ENCODE assay signal across 8 cellular contexts in the genomic region with DNA sequence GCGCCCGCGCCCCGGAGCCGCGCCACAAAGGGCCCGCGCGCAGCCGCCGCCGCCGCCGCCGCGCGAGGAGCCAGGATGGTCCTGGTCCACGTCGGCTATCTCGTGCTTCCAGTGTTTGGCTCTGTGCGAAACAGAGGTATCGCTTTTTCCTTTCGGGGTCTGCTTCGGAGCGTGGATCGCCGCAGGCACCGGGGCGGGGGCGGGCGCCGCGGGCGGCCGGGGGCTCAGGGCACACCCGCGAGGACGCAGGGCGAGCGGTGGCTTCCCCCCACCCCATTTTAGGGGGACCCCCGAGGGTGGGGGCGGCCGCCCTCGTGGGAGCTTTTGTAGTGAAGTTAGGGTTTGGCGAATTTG.
DNase-seq lines count a peak whose midpoint lies in the region; ATAC-seq and TF ChIP-seq lines count a peak whose summit lies in the region.

No MANE protein-coding gene starts in this region.

- ATAC-seq in mucosa of descending colon: no peak

- no peaks in the 10 kb centered on the region for H3K9me3 ChIP-seq in GM23248 (ENCODE audit: low read depth)
- no peaks in the 10 kb centered on the region for H3K9me3 ChIP-seq in SK-N-MC (ENCODE audit: low read depth, low read length)
- no peaks in the 10 kb centered on the region for H3K9me3 ChIP-seq in mucosa of descending colon

- WGBS in GM23248 (ENCODE audit: low coverage in 1 of 2, low lambda C conversion rate in 2 of 2, missing lambda C conversion rate in 2 of 2), 2 experiments: 0 to 2% methylated on average over 5 to 45 of the region's 45 CpGs

- H3K4me3 ChIP-seq in GM23248 (peak overlapping the region; percentile 53), SK-N-MC (peak overlapping the region; percentile 89), skeletal muscle cell (ENCODE audit: low read depth, low read length) (peak overlapping the region; percentile 56), mucosa of descending colon (no peak overlapping the region)

- H3K36me3 ChIP-seq in GM23248 (ENCODE audit: low read depth): no peaks in the 10 kb centered on the region
- H3K36me3 ChIP-seq in SK-N-MC (ENCODE audit: insufficient read depth, low read length): no peaks in the 10 kb centered on the region
- no peaks in the 10 kb centered on the region for H3K36me3 ChIP-seq in mucosa of descending colon (ENCODE audit: low read depth)

- H3K4me2 ChIP-seq in GM23248 (ENCODE audit: unreplicated experiment): peak overlapping the region; percentile 65

- in situ Hi-C loops in GM23248 (cut with MboI): no loop called here

- no peak overlapping the region for H3K27ac ChIP-seq in GM23248
- H3K27ac ChIP-seq in SK-N-MC: no peak overlapping the region

- H3K9me2 ChIP-seq in GM23248 (ENCODE audit: insufficient read depth): no peaks in the 10 kb centered on the region

- H3K4me1 Mint-ChIP-seq in glutamatergic neuron (ENCODE audit: low read depth, unreplicated experiment): peaks cover 19% of the 10 kb centered on the region

- no peaks in the 10 kb centered on the region for H4K20me1 ChIP-seq in GM23248 (ENCODE audit: insufficient read depth)

- H3K27ac Mint-ChIP-seq in glutamatergic neuron (ENCODE audit: unreplicated experiment): peak overlapping the region; percentile 99

- peaks cover 83% of the 10 kb centered on the region for H3K27me3 ChIP-seq in GM23248 (replicated peaks; ENCODE audit: insufficient read depth)

- no peaks in the 10 kb centered on the region for H3K79me2 ChIP-seq in GM23248 (ENCODE audit: insufficient read depth)

- peaks cover 40% of the 10 kb centered on the region for H3K27me3 Mint-ChIP-seq in glutamatergic neuron (ENCODE audit: unreplicated experiment)

- peak; percentile 17 for DNase-seq in GM23248
- DNase-seq in SK-N-MC (ENCODE audit: low read depth, low spot score): no peak
- DNase-seq in glutamatergic neuron: no peak
- no peak for DNase-seq in skeletal muscle cell (ENCODE audit: low read depth)
- no peak for DNase-seq in NCI-H82 (lab: John Stamatoyannopoulos, UW)
- DNase-seq in RPMI8226: no peak
- DNase-seq in mucosa of descending colon: no peak
- no peak for DNase-seq in cerebellum (ENCODE audit: low spot score)

- no peaks in the 10 kb centered on the region for H3F3A ChIP-seq in GM23248 (ENCODE audit: insufficient read depth)

- intact Hi-C loops in mucosa of descending colon (cut with DNase I, micrococcal nuclease): no loop called here

- TF ChIP-seq CTCF in glutamatergic neuron (IDR thresholded peaks at IDR 0.05; ENCODE audit: partially characterized antibody, unreplicated experiment): no peak
- TF ChIP-seq CTCF in mucosa of descending colon (IDR thresholded peaks at IDR 0.05): no peak

- no peak overlapping the region for H3K9ac ChIP-seq in GM23248
- peak overlapping the region; percentile 83 for H3K9ac ChIP-seq in SK-N-MC (ENCODE audit: insufficient read length)

- peaks cover 46% of the 10 kb centered on the region for H3K9me3 Mint-ChIP-seq in glutamatergic neuron (ENCODE audit: unreplicated experiment)

- no peaks in the 10 kb centered on the region for H3K4me1 ChIP-seq in GM23248 (ENCODE audit: insufficient read depth)
- H3K4me1 ChIP-seq in mucosa of descending colon (ENCODE audit: low read depth): peaks cover 4% of the 10 kb centered on the region

- peak overlapping the region; percentile 48; the same call in 1 of the 2 replicates for H2AFZ ChIP-seq in GM23248

- peaks cover 14% of the 10 kb centered on the region for H3K36me3 Mint-ChIP-seq in glutamatergic neuron (ENCODE audit: unreplicated experiment)

- H3K4me3 Mint-ChIP-seq in glutamatergic neuron (ENCODE audit: unreplicated experiment): peak overlapping the region; percentile 97
